In genomic region chr7:20330176-20330796, GRCh38 we compare ENCODE assay signal across 7 cellular contexts. TPM values are rescaled to one million over a fixed set of nuclear protein-coding genes. Genes with fewer than 3 reads are reported as not detected.
DNase-seq lines count a peak whose midpoint lies in the region; ATAC-seq and TF ChIP-seq lines count a peak whose summit lies in the region.

No MANE protein-coding gene starts in this region.

- H3K9me3 Mint-ChIP-seq in central memory CD8-positive, alpha-beta T cell: no peaks in the 10 kb centered on the region

- peaks cover 20% of the 10 kb centered on the region for H3K4me1 Mint-ChIP-seq in central memory CD8-positive, alpha-beta T cell

- DNase-seq in H4 (ENCODE audit: low spot score) (peak; percentile 98), SW480 (ENCODE audit: low spot score) (peak; percentile 99), kidney epithelial cell (ENCODE audit: low read depth) (peak; percentile 95)
- no peak for DNase-seq in central memory CD8-positive, alpha-beta T cell (ENCODE audit: low spot score in 2 of 2)
- DNase-seq in stimulated activated CD4-positive, alpha-beta T cell treated with anti-CD3 and anti-CD28 coated beads, Interleukin-12 subunit alpha, Interleukin-12 subunit beta, amount 100 ng/mL, for 24 hours (ENCODE audit: low read depth in 2 of 2): peak; percentile 46 to 77

- ATAC-seq in central memory CD8-positive, alpha-beta T cell (replicated peaks; ENCODE audit: extremely low read depth, poor library complexity, severe bottlenecking): peak; percentile 53

- H3K27ac Mint-ChIP-seq in central memory CD8-positive, alpha-beta T cell (ENCODE audit: low read depth): no peak overlapping the region

- H3K36me3 Mint-ChIP-seq in central memory CD8-positive, alpha-beta T cell (ENCODE audit: insufficient read depth): peaks cover 4% of the 10 kb centered on the region

- peaks cover 33% of the 10 kb centered on the region for H3K27me3 Mint-ChIP-seq in central memory CD8-positive, alpha-beta T cell

- peak overlapping the region; percentile 88 for H3K4me3 Mint-ChIP-seq in central memory CD8-positive, alpha-beta T cell

- H3K4me3 ChIP-seq in GM12875 (ENCODE audit: low read depth, low read length) (peak overlapping the region; percentile 50), kidney epithelial cell (ENCODE audit: low read depth, low read length) (peak overlapping the region; percentile 76)

- H3K36me3 ChIP-seq in kidney epithelial cell (ENCODE audit: control insufficient read depth, insufficient read depth, low read length): no peaks in the 10 kb centered on the region

- H3K27me3 ChIP-seq in kidney epithelial cell (ENCODE audit: control insufficient read depth, insufficient read depth, low read length): no peaks in the 10 kb centered on the region

- TF ChIP-seq CTCF in GM12875 (IDR thresholded peaks at IDR 0.05; ENCODE audit: borderline replicate concordance, insufficient read depth, low read depth, low read length) (no peak), LNCAP (IDR thresholded peaks at IDR 0.05) (peak; percentile 11; the same call in 1 of the 2 replicates), kidney epithelial cell (IDR thresholded peaks at IDR 0.05; ENCODE audit: insufficient read depth, low read length, poor library complexity, severe bottlenecking) (no peak)

RNA-seq across cellular contexts. Expression of gene ITGB8, which starts 0.4 kb away (rescaled TPM):
- 83.5 and 107 TPM in 2 replicates for total RNA-seq in H4 (2014; rRNA removed; shearing (Covaris generic))
- 104 and 106 TPM in 2 replicates for total RNA-seq in kidney epithelial cell

Comparison
In these comparisons a context has a peak if more than half of its experiments do, and no peak if none do; other contexts are left out.
1. DNase-seq: peak in H4 (single experiment), SW480 (single experiment), kidney epithelial cell (single experiment) and stimulated activated CD4-positive, alpha-beta T cell treated with anti-CD3 and anti-CD28 coated beads, Interleukin-12 subunit alpha, Interleukin-12 subunit beta, amount 100 ng/mL, for 24 hours (2 of 2); none in central memory CD8-positive, alpha-beta T cell (0 of 2).